ENCODE assay signal across 18 cellular contexts in genomic region chr1:221937155-221937953, GRCh38.
DNase-seq lines count a peak whose midpoint lies in the region; ATAC-seq, FAIRE-seq and TF ChIP-seq lines count a peak whose summit lies in the region.
"Had no signal": no experiment of that assay in that cellular context is flagged by ENCODE, and none has a peak within 500 bp of the region (broad histone marks: within the 10 kb centered on the region; RNA-seq: fewer than 3 reads in every experiment).

No MANE protein-coding gene starts in this region.

- TF ChIP-seq CTCF in pancreas (IDR thresholded peaks at IDR 0.05), result no peak

- no peak overlapping the region for H3K27ac ChIP-seq in pancreas
- H3K27ac ChIP-seq: skin epidermis had no signal

- no peak for DNase-seq in GM12891 (ENCODE audit: insufficient read length, low spot score)
- no peak for DNase-seq in anterior cingulate cortex (lab: John Stamatoyannopoulos, UW)
- no peak for DNase-seq in NCI-H69 (lab: John Stamatoyannopoulos, UW)
- no peak for DNase-seq in HuH-7.5 (ENCODE audit: low spot score)
- DNase-seq in pancreas, result no peak
- DNase-seq: activated CD4-positive, alpha-beta memory T cell treated with anti-CD3 and anti-CD28 coated beads for 36 hours; amniotic stem cell; CD8-positive, alpha-beta memory T cell; NCI-H1048; NCI-H226; nucleus accumbens; OCI-M1; stimulated activated naive CD4-positive, alpha-beta T cell treated with Interleukin-2 at 50 U/mL for 16 hours had no signal

- FAIRE-seq in GM12891 (lab: Jason Lieb, UNC) (peak; percentile 84), pancreas (lab: Jason Lieb, UNC) (no peak)

- H3K9me3 ChIP-seq in pancreas, result no peaks in the 10 kb centered on the region

- WGBS in pancreas, 2 donors, result 80 to 86% methylated on average over 9 of the region's 9 CpGs

- intact Hi-C loops in pancreas (cut with DNase I), result no loop called here

- H3K36me3 ChIP-seq in pancreas, result no peaks in the 10 kb centered on the region

- H3K4me3 ChIP-seq in pancreas, result no peak overlapping the region
- H3K4me3 ChIP-seq: skin epidermis had no signal

- ATAC-seq in GM19452 (IDR thresholded peaks at IDR 0.05; ENCODE audit: unreplicated experiment) (peak; percentile 39), HG02870 (IDR thresholded peaks at IDR 0.05; ENCODE audit: unreplicated experiment) (peak; percentile 63), HG03571 (IDR thresholded peaks at IDR 0.05; ENCODE audit: unreplicated experiment) (peak; percentile 52), pancreas (no peak)
- ATAC-seq: SK-N-SH treated with all-trans-retinoic acid at 6 μM for 48 hours had no signal

- H3K27me3 ChIP-seq in pancreas, result no peaks in the 10 kb centered on the region

- no peaks in the 10 kb centered on the region for H3K4me1 ChIP-seq in pancreas

- no peak for TF ChIP-seq POLR2A in GM12891 (IDR thresholded peaks at IDR 0.05; ENCODE audit: low read depth, low read length)

TF ChIP-seq in GM12891, 5 proteins besides CTCF, POLR2A, EP300 and RAD21:
- TF ChIP-seq TAF1 (IDR thresholded peaks at IDR 0.05; ENCODE audit: low read depth, low read length), result no peak
- TF ChIP-seq SPI1 (IDR thresholded peaks at IDR 0.05; ENCODE audit: low read depth, low read length), result peak; percentile 28; the same call in 1 of the 2 replicates
- no peak for TF ChIP-seq POLR2AphosphoS5 (IDR thresholded peaks at IDR 0.05; ENCODE audit: low read depth, low read length)
- TF ChIP-seq POU2F2 (IDR thresholded peaks at IDR 0.05; ENCODE audit: low read depth, low read length), result no peak

Comparison
In these comparisons a context has a peak if more than half of its experiments do, and no peak if none do; other contexts are left out.
1. ATAC-seq: peak in GM19452 (single experiment), HG02870 (single experiment) and HG03571 (single experiment); none in pancreas (0 of 4).